ENCODE assay signal across 8 cellular contexts in the genomic region with DNA sequence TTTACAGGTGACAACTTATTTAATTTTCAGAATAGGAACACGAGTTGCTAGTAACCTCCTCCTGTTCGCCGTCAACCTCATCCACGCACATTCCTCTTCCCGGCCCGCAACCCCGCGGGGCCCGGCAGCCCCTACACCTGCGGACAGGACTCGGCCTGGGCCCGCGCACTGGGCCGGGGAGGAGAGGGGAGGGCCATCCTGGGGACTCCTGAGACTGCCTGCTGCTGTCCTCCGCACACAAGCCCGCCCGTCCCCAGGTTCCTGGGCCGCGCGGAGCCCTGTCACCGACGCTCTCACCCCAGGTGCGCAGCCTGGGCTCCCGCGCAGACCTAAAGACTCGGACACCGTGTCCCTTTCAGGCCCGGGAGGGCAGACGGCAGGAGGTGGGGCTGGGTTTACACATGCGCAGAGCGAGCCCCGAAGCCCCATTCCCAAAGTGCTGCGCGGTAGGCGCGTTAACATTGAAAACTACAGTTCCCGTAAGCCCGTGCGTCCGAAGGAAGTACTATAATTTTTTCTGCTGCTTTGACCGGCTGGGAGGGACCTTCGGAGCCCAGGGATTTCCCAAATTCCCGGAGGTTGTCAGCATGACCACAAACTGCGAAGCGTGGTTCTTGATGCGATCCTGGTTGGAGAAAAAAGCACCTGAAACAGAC.
DNase-seq lines count a peak whose midpoint lies in the region; ATAC-seq and TF ChIP-seq lines count a peak whose summit lies in the region.
"Not testable (repeated sequence)": the region's sequence is repeated elsewhere in the genome, so short reads cannot be mapped to it uniquely, and the experiment has no call there.

No MANE protein-coding gene starts in this region.

- H3K27ac ChIP-seq in ascending aorta (peak overlapping the region in 1 of 2 donors; percentile 10), right cardiac atrium (ENCODE audit: low read length) (peak overlapping the region; percentile 48), psoas muscle (peak overlapping the region; percentile 41), transverse colon (peak overlapping the region; percentile 58 to 78 (median 73))

- under 1% methylated on average over 41 of the region's 46 CpGs for WGBS in right cardiac atrium
- WGBS in psoas muscle, 3 donors = 0 to 1% (median 0%) methylated on average over 36 to 44 of the region's 46 CpGs
- 0% methylated on average over 31 of the region's 46 CpGs; no CpG with 5 or more reads in 1 of the 2 donors for WGBS in transverse colon (ENCODE audit: low coverage in 1 of 2), 2 donors

- TF ChIP-seq POLR2A in transverse colon (IDR thresholded peaks at IDR 0.05) = not testable (repeated sequence)

- H3K36me3 ChIP-seq in ascending aorta; psoas muscle (ENCODE audit: insufficient read depth in 1 of 2, low read depth in 1 of 2); transverse colon: not testable (repeated sequence)

- H3K4me1 ChIP-seq in ascending aorta; right cardiac atrium (ENCODE audit: control insufficient read depth, insufficient read depth, low read length); psoas muscle; transverse colon: not testable (repeated sequence)

- ATAC-seq in GM18519 (IDR thresholded peaks at IDR 0.05; ENCODE audit: low FRiP score, unreplicated experiment) (peak; percentile 80), HG03060 (IDR thresholded peaks at IDR 0.05; ENCODE audit: low read depth, unreplicated experiment) (peak; percentile 79), right cardiac atrium (peak; percentile 100), psoas muscle (peak; percentile 98 to 100 (median 100))

- intact Hi-C loops in ascending aorta (cut with DNase I); right cardiac atrium (cut with DNase I); psoas muscle (cut with DNase I); transverse colon (cut with DNase I; ENCODE audit: low total_unique reads): not testable (repeated sequence)

- not testable (repeated sequence) for H3K9me3 ChIP-seq in ascending aorta; right cardiac atrium (ENCODE audit: control insufficient read depth, low read length); psoas muscle; transverse colon

- in situ Hi-C loops in transverse colon (cut with MboI; ENCODE audit: low pct_ligation_motif_present in 1 of 4, low pct_unique_long_range_greater_than_20kb in 1 of 4, low sequenced_read_pairs in 3 of 4) = not testable (repeated sequence)

- not testable (repeated sequence) for TF ChIP-seq CTCF in ascending aorta (IDR thresholded peaks at IDR 0.05); psoas muscle (IDR thresholded peaks at IDR 0.05); transverse colon (IDR thresholded peaks at IDR 0.05)

- DNase-seq in NCI-H2029 treated with DMSO at 0.1 percent for 48 hours (lab: John Stamatoyannopoulos, UW) (peak; percentile 54), T-helper 9 cell (peak; percentile 29), ascending aorta (ENCODE audit: low spot score in 2 of 2) (peak; percentile 39 to 90), right cardiac atrium (peak; percentile 90 to 93 (median 93)), psoas muscle (peak; percentile 83 to 92), transverse colon (peak; percentile 89)

- not testable (repeated sequence) for TF ChIP-seq EP300 in transverse colon (IDR thresholded peaks at IDR 0.05; ENCODE audit: low read depth)

- H3K27me3 ChIP-seq in ascending aorta; right cardiac atrium (ENCODE audit: control insufficient read depth, insufficient read depth); psoas muscle (ENCODE audit: insufficient read depth in 3 of 3, low read length in 2 of 3); transverse colon: not testable (repeated sequence)

- H3K4me3 ChIP-seq in ascending aorta (peak overlapping the region; percentile 57 to 68), right cardiac atrium (ENCODE audit: low read length) (peak overlapping the region; percentile 48), psoas muscle (peak overlapping the region; percentile 70), transverse colon (peak overlapping the region; percentile 19 to 60 (median 46))

Comparison
In these comparisons a context has a peak if more than half of its experiments do, and no peak if none do; other contexts are left out.
1. DNase-seq: peak in every context shown above with its lines; median percentile 93 in right cardiac atrium; 89 in transverse colon; 88 in psoas muscle; 64 in ascending aorta; 54 in NCI-H2029 treated with DMSO at 0.1 percent for 48 hours; 29 in T-helper 9 cell.